Comparison of ENCODE assay signal across 2 cellular contexts in genomic region chr20:45950330-45950646, GRCh38.
TF ChIP-seq lines count a peak whose summit lies in the region.

No MANE protein-coding gene starts in this region.

TF ChIP-seq in GM12891, 5 proteins besides CTCF, POLR2A, EP300 and RAD21:
- TF ChIP-seq POLR2AphosphoS5 (IDR thresholded peaks at IDR 0.05; ENCODE audit: low read depth, low read length) (peak; percentile 18; the same call in 1 of the 2 replicates), POU2F2 (IDR thresholded peaks at IDR 0.05; ENCODE audit: low read depth, low read length) (no peak), SPI1 (IDR thresholded peaks at IDR 0.05; ENCODE audit: low read depth, low read length) (no peak), PAX5 (IDR thresholded peaks at IDR 0.05; ENCODE audit: insufficient read depth, low read length, severe bottlenecking) (no peak), TAF1 (IDR thresholded peaks at IDR 0.05; ENCODE audit: low read depth, low read length) (no peak)

TF ChIP-seq in K562, 482 proteins besides CTCF, POLR2A, EP300 and RAD21:
- TF ChIP-seq RBFOX2 (IDR thresholded peaks at IDR 0.05; ENCODE audit: low read depth, low read length) (peak; percentile 37; the same call in 1 of the 2 replicates), POLR2G (IDR thresholded peaks at IDR 0.05; ENCODE audit: low read depth, low read length) (peak; percentile 43; the same call in 1 of the 2 replicates), THRAP3 (IDR thresholded peaks at IDR 0.05; ENCODE audit: borderline replicate concordance) (no peak)
